8 cellular contexts compared by ENCODE assay signal in genomic region chr1:150464422-150464826, GRCh38. TPM values are rescaled to one million over a fixed set of nuclear protein-coding genes. Genes with fewer than 3 reads are reported as not detected.
DNase-seq lines count a peak whose midpoint lies in the region; ATAC-seq and TF ChIP-seq lines count a peak whose summit lies in the region.

No MANE protein-coding gene starts in this region.

- peak; percentile 87 for TF ChIP-seq CTCF in natural killer cell (IDR thresholded peaks at IDR 0.05)

- peaks cover 24% of the 10 kb centered on the region for H3K36me3 Mint-ChIP-seq in CD4-positive, CD25-positive, alpha-beta regulatory T cell
- peaks cover 8% of the 10 kb centered on the region for H3K36me3 Mint-ChIP-seq in natural killer cell

- H3K27ac Mint-ChIP-seq in CD4-positive, CD25-positive, alpha-beta regulatory T cell, result peak overlapping the region in 2 of 3 donors; percentile 25 to 63
- H3K27ac Mint-ChIP-seq in natural killer cell, result peak overlapping the region in 1 of 2 donors; percentile 20

- H3K27me3 ChIP-seq in CD4-positive, CD25-positive, alpha-beta regulatory T cell (ENCODE audit: control insufficient read depth, insufficient read depth, low read length), result no peaks in the 10 kb centered on the region

- peak; percentile 72 to 81 for ATAC-seq in CD4-positive, CD25-positive, alpha-beta regulatory T cell (ENCODE audit: low read depth in 2 of 2)
- peak; percentile 55 to 77 (median 74) for ATAC-seq in natural killer cell
- no peak for ATAC-seq in HG03039 (IDR thresholded peaks at IDR 0.05; ENCODE audit: unreplicated experiment)

- peaks cover 51% of the 10 kb centered on the region for H3K36me3 ChIP-seq in CD4-positive, CD25-positive, alpha-beta regulatory T cell (ENCODE audit: control insufficient read depth, insufficient read depth, low read length)

- H3K4me3 Mint-ChIP-seq in CD4-positive, CD25-positive, alpha-beta regulatory T cell, result no peak overlapping the region
- H3K4me3 Mint-ChIP-seq in natural killer cell, result no peak overlapping the region

- intact Hi-C loops in natural killer cell (cut with micrococcal nuclease), result loop anchor here (1.0 kb wide), 2 partner anchors 68 to 532 kb away; no protein-coding TSS in a partner anchor

- H3K27ac ChIP-seq in CD4-positive, CD25-positive, alpha-beta regulatory T cell (ENCODE audit: insufficient read depth, low read length, poor library complexity, severe bottlenecking), result no peak overlapping the region
- H3K27ac ChIP-seq in epithelial cell of prostate, result no peak overlapping the region

- H3K9me3 ChIP-seq in CD4-positive, CD25-positive, alpha-beta regulatory T cell (ENCODE audit: control insufficient read depth in 2 of 2, low read length in 2 of 2), result no peaks in the 10 kb centered on the region

- H3K4me3 ChIP-seq in CD4-positive, CD25-positive, alpha-beta regulatory T cell (ENCODE audit: low read depth, low read length), result no peak overlapping the region

- peak; percentile 56 to 82 (median 69) for DNase-seq in CD4-positive, CD25-positive, alpha-beta regulatory T cell
- DNase-seq in HS-5 (ENCODE audit: low read depth) (peak; percentile 29), NOMO-1 treated with dmso at 0.1 percent for 144 hours (lab: John Stamatoyannopoulos, UW; ENCODE audit: unreplicated experiment) (peak; percentile 6), epithelial cell of prostate (ENCODE audit: low read depth, low spot score) (peak; percentile 14), natural killer cell (peak; percentile 45)
- DNase-seq in activated CD8-positive, alpha-beta memory T cell treated with anti-CD3 and anti-CD28 coated beads, Interleukin-2, amount 50 U/mL, for 1 hour (ENCODE audit: extremely low read depth), result peak; percentile 45
- DNase-seq in stimulated activated naive CD4-positive, alpha-beta T cell treated with Interleukin-2 at 50 U/mL for 16 hours (lab: John Stamatoyannopoulos, UW), result peak; percentile 73

- H3K4me1 ChIP-seq in CD4-positive, CD25-positive, alpha-beta regulatory T cell (ENCODE audit: control insufficient read depth, insufficient read depth, low read length, poor library complexity, severe bottlenecking), result peaks cover 5% of the 10 kb centered on the region

- no peaks in the 10 kb centered on the region for H3K9me3 Mint-ChIP-seq in CD4-positive, CD25-positive, alpha-beta regulatory T cell
- H3K9me3 Mint-ChIP-seq in natural killer cell, result no peaks in the 10 kb centered on the region

- H3K4me1 Mint-ChIP-seq in CD4-positive, CD25-positive, alpha-beta regulatory T cell, result peaks cover 4 to 6% (median 5%) of the 10 kb centered on the region in 4 donors
- H3K4me1 Mint-ChIP-seq in natural killer cell, result peaks cover 0 to 5% of the 10 kb centered on the region in 2 donors

- H3K27me3 Mint-ChIP-seq in CD4-positive, CD25-positive, alpha-beta regulatory T cell, result no peaks in the 10 kb centered on the region
- no peaks in the 10 kb centered on the region for H3K27me3 Mint-ChIP-seq in natural killer cell (ENCODE audit: low read depth in 2 of 2)

RNA-seq across cellular contexts. Expression of gene TARS2, which starts 22.8 kb away (rescaled TPM):
- total RNA-seq in CD4-positive, CD25-positive, alpha-beta regulatory T cell, result 34.0 TPM
- polyA plus RNA-seq in CD4-positive, CD25-positive, alpha-beta regulatory T cell, result 10 to 100 TPM; 28.6 to 36.6 (median 31.5) TPM
- 10 to 100 TPM; 34.7 to 50.0 (median 44.9) TPM for total RNA-seq in natural killer cell

RNA-seq across cellular contexts. Expression of gene ECM1, which starts 43.5 kb away (rescaled TPM):
- 0.22 TPM for total RNA-seq in CD4-positive, CD25-positive, alpha-beta regulatory T cell
- polyA plus RNA-seq in CD4-positive, CD25-positive, alpha-beta regulatory T cell, result under 1 TPM in 1 of 4 donors, not detected in 3; 0.10 TPM
- total RNA-seq in natural killer cell, result under 1 TPM in 2 of 3 donors, not detected in 1; 0.42 to 0.43 TPM

RNA-seq across cellular contexts. Expression of gene FALEC, which starts 51.1 kb away (rescaled TPM):
- not detected for total RNA-seq in CD4-positive, CD25-positive, alpha-beta regulatory T cell
- polyA plus RNA-seq in CD4-positive, CD25-positive, alpha-beta regulatory T cell, result under 1 TPM in 1 of 4 donors, not detected in 3; 0.42 TPM
- not detected for total RNA-seq in natural killer cell

Comparison
In these comparisons a context has a peak if more than half of its experiments do, and no peak if none do; other contexts are left out.
1. DNase-seq: peak in every context shown above with its lines; median percentile 73 in stimulated activated naive CD4-positive, alpha-beta T cell treated with Interleukin-2 at 50 U/mL for 16 hours; 69 in CD4-positive, CD25-positive, alpha-beta regulatory T cell; 45 in activated CD8-positive, alpha-beta memory T cell treated with anti-CD3 and anti-CD28 coated beads, Interleukin-2, amount 50 U/mL, for 1 hour; 45 in natural killer cell; 29 in HS-5; 14 in epithelial cell of prostate; 6 in NOMO-1 treated with dmso at 0.1 percent for 144 hours.